ENCODE assay signal across 8 cellular contexts in the genomic region with DNA sequence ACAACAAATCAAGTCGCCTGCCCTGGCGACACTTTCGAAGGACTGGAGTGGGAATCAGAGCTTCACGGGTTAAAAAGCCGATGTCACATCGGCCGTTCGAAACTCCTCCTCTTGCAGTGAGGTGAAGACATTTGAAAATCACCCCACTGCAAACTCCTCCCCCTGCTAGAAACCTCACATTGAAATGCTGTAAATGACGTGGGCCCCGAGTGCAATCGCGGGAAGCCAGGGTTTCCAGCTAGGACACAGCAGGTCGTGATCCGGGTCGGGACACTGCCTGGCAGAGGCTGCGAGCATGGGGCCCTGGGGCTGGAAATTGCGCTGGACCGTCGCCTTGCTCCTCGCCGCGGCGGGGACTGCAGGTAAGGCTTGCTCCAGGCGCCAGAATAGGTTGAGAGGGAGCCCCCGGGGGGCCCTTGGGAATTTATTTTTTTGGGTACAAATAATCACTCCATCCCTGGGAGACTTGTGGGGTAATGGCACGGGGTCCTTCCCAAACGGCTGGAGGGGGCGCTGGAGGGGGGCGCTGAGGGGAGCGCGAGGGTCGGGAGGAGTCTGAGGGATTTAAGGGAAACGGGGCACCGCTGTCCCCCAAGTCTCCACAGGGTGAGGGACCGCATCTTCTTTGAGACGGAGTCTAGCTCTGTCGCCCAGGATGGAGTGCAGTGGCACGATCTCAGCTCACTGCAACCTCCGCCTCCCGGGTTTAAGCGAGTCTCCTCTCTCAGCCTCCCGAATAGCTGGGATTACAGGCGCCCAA. TPM values are rescaled to one million over a fixed set of nuclear protein-coding genes. Genes with fewer than 3 reads are reported as not detected.
A peak's percentile ranks its signal among the peaks of the same experiment; 100 is the strongest.
DNase-seq lines count a peak whose midpoint lies in the region; ATAC-seq and TF ChIP-seq lines count a peak whose summit lies in the region.

A gene (plus strand): TSS at position 210 of the 760 bp plus-strand sequence. CDS start 86 bp downstream, at position 296.

- no peak for TF ChIP-seq RAD21 in Ishikawa (IDR thresholded peaks at IDR 0.05; ENCODE audit: low read depth)

- H3K4me3 ChIP-seq in epithelial cell of esophagus (ENCODE audit: low read length): peak within 1 kb of the TSS; percentile 93

- no peak for ATAC-seq in GM18511 (IDR thresholded peaks at IDR 0.05; ENCODE audit: unreplicated experiment)

- no peak for TF ChIP-seq CTCF in epithelial cell of esophagus (IDR thresholded peaks at IDR 0.05; ENCODE audit: insufficient read depth, low read depth, low read length, missing control alignments)

- peak; percentile 60; the same call in 1 of the 2 replicates for TF ChIP-seq EP300 in Ishikawa (IDR thresholded peaks at IDR 0.05; ENCODE audit: borderline replicate concordance)

- DNase-seq in EH (ENCODE audit: low read depth) (peak; percentile 94), activated T-cell treated with anti-CD3 and anti-CD28 coated beads for 4 hours (peak; percentile 66), epithelial cell of esophagus (ENCODE audit: low read depth) (peak; percentile 96), midbrain (lab: John Stamatoyannopoulos, UW) (peak; percentile 74)
- DNase-seq in stimulated activated CD8-positive, alpha-beta memory T cell treated with anti-CD3 and anti-CD28 coated beads, Interleukin-15, amount 100 ng/mL, for 48 hours (ENCODE audit: low read depth in 2 of 2): peak; percentile 75 to 76

TF ChIP-seq in Ishikawa, 13 proteins besides CTCF, POLR2A, EP300 and RAD21:
- peak; percentile 71 for TF ChIP-seq NFIC (IDR thresholded peaks at IDR 0.05)
- TF ChIP-seq, protein P1, sequence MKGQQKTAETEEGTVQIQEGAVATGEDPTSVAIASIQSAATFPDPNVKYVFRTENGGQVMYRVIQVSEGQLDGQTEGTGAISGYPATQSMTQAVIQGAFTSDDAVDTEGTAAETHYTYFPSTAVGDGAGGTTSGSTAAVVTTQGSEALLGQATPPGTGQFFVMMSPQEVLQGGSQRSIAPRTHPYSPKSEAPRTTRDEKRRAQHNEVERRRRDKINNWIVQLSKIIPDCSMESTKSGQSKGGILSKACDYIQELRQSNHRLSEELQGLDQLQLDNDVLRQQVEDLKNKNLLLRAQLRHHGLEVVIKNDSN (IDR thresholded peaks at IDR 0.05): peak; percentile 30; the same call in 1 of the 2 replicates
- TF ChIP-seq YY1 (IDR thresholded peaks at IDR 0.05; ENCODE audit: low read depth): peak; percentile 45; the same call in 1 of the 2 replicates
- TF ChIP-seq CREB1 (IDR thresholded peaks at IDR 0.05; ENCODE audit: low read depth): peak; percentile 85
- TF ChIP-seq TAF1 (IDR thresholded peaks at IDR 0.05; ENCODE audit: low read depth): peak; percentile 83
- peak; percentile 65 for TF ChIP-seq CEBPB (IDR thresholded peaks at IDR 0.05)
- TF ChIP-seq, protein P2, sequence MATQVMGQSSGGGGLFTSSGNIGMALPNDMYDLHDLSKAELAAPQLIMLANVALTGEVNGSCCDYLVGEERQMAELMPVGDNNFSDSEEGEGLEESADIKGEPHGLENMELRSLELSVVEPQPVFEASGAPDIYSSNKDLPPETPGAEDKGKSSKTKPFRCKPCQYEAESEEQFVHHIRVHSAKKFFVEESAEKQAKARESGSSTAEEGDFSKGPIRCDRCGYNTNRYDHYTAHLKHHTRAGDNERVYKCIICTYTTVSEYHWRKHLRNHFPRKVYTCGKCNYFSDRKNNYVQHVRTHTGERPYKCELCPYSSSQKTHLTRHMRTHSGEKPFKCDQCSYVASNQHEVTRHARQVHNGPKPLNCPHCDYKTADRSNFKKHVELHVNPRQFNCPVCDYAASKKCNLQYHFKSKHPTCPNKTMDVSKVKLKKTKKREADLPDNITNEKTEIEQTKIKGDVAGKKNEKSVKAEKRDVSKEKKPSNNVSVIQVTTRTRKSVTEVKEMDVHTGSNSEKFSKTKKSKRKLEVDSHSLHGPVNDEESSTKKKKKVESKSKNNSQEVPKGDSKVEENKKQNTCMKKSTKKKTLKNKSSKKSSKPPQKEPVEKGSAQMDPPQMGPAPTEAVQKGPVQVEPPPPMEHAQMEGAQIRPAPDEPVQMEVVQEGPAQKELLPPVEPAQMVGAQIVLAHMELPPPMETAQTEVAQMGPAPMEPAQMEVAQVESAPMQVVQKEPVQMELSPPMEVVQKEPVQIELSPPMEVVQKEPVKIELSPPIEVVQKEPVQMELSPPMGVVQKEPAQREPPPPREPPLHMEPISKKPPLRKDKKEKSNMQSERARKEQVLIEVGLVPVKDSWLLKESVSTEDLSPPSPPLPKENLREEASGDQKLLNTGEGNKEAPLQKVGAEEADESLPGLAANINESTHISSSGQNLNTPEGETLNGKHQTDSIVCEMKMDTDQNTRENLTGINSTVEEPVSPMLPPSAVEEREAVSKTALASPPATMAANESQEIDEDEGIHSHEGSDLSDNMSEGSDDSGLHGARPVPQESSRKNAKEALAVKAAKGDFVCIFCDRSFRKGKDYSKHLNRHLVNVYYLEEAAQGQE (IDR thresholded peaks at IDR 0.05; ENCODE audit: low read depth): no peak
- TF ChIP-seq FOXM1 (IDR thresholded peaks at IDR 0.05; ENCODE audit: borderline replicate concordance, low read depth): peak; percentile 68; the same call in 1 of the 2 replicates
- TF ChIP-seq TCF12 (IDR thresholded peaks at IDR 0.05; ENCODE audit: low read depth): peak; percentile 80
- TF ChIP-seq, protein P3, sequence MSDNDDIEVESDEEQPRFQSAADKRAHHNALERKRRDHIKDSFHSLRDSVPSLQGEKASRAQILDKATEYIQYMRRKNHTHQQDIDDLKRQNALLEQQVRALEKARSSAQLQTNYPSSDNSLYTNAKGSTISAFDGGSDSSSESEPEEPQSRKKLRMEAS (IDR thresholded peaks at IDR 0.05): peak; percentile 85
- peak; percentile 21; the same call in 1 of the 2 replicates for TF ChIP-seq TEAD4 (IDR thresholded peaks at IDR 0.05)
- TF ChIP-seq ZBTB7A (IDR thresholded peaks at IDR 0.05; ENCODE audit: low read depth): 0 out of 2 replicates have a peak, but pooled peaks have one; percentile 36
- no peak for TF ChIP-seq EGR1 (IDR thresholded peaks at IDR 0.05)

TF ChIP-seq in PFSK-1, 5 proteins besides CTCF, POLR2A, EP300 and RAD21:
- TF ChIP-seq, protein P2 (IDR thresholded peaks at IDR 0.05; ENCODE audit: insufficient read depth in 1 of 2, low read depth in 2 of 2, low read length in 2 of 2): peak in 1 of 2 experiments; percentile 56; a peak in 2 of 4 replicates
- TF ChIP-seq SIN3A (IDR thresholded peaks at IDR 0.05; ENCODE audit: borderline replicate concordance, insufficient read depth, low read length) (peak; percentile 90; the same call in 1 of the 2 replicates), TAF1 (IDR thresholded peaks at IDR 0.05; ENCODE audit: borderline replicate concordance, insufficient read depth, low read length) (peak; percentile 87), FOXP2 (optimal IDR thresholded peaks at IDR 0.05; ENCODE audit: borderline replicate concordance, extremely low read depth, extremely low read length, insufficient read depth) (peak; percentile 89), POLR2AphosphoS5 (IDR thresholded peaks at IDR 0.05; ENCODE audit: low read depth, low read length) (peak; percentile 96)

RNA-seq across cellular contexts. Expression of the gene that starts here (rescaled TPM):
- 30.6 TPM for polyA plus RNA-seq in PFSK-1 (2012; ENCODE audit: insufficient read length, low read depth)
